ENCODE assay signal across 10 cellular contexts in genomic region chr1:87683557-87683956, GRCh38.
DNase-seq lines count a peak whose midpoint lies in the region; ATAC-seq and TF ChIP-seq lines count a peak whose summit lies in the region.
"Had no signal": no experiment of that assay in that cellular context is flagged by ENCODE, and none has a peak within 500 bp of the region (broad histone marks: within the 10 kb centered on the region; RNA-seq: fewer than 3 reads in every experiment).

No MANE protein-coding gene starts in this region.

- no peaks in the 10 kb centered on the region for H3K9me3 Mint-ChIP-seq in HFFc6

- H3K27ac Mint-ChIP-seq in HFFc6: no peak overlapping the region

- DNase-seq in HFFc6: no peak
- DNase-seq in NCI-H524 (lab: John Stamatoyannopoulos, UW): peak; percentile 4 to 64
- peak; percentile 2 for DNase-seq in hepatic stellate cell (ENCODE audit: low spot score)
- DNase-seq in retina: peak; percentile 37
- no peak for DNase-seq in activated CD4-positive, CD25-positive, alpha-beta regulatory T cell (lab: John Stamatoyannopoulos, UW)
- no peak for DNase-seq in HK-2 (ENCODE audit: unreplicated experiment)
- DNase-seq: activated CD4-positive, alpha-beta T cell treated with anti-CD3 and anti-CD28 coated beads for 1 hour; stimulated activated CD4-positive, alpha-beta T cell treated with anti-CD3 and anti-CD28 coated beads, Interleukin-1b, Interleukin-23, amount 100 ng/mL, for 48 hours had no signal

- peak overlapping the region; percentile 85; the same call in 1 of the 2 replicates for H3K4me3 Mint-ChIP-seq in HFFc6

- H3K27me3 Mint-ChIP-seq in HFFc6 (ENCODE audit: insufficient read depth): peaks cover 2% of the 10 kb centered on the region; the same call in 1 of the 2 replicates

- no peak for TF ChIP-seq CTCF in HFFc6 (IDR thresholded peaks at IDR 0.05)

- ATAC-seq in HG02623 (IDR thresholded peaks at IDR 0.05; ENCODE audit: unreplicated experiment): no peak
- no peak for ATAC-seq in GM21825 (IDR thresholded peaks at IDR 0.05; ENCODE audit: unreplicated experiment)

- H3K36me3 Mint-ChIP-seq in HFFc6 (ENCODE audit: low read depth): no peaks in the 10 kb centered on the region

- H3K4me1 Mint-ChIP-seq in HFFc6 (ENCODE audit: low read depth): peaks cover 13% of the 10 kb centered on the region; the same call in 1 of the 2 replicates

Comparison
In these comparisons a context has a peak if more than half of its experiments do, and no peak if none do; other contexts are left out.
1. DNase-seq: peak in NCI-H524 (2 of 2), hepatic stellate cell (single experiment) and retina (single experiment); none in HFFc6 (single experiment), activated CD4-positive, CD25-positive, alpha-beta regulatory T cell (0 of 4) and HK-2 (single experiment).